In genomic region chr6:26155066-26155925, GRCh38 we compare ENCODE assay signal across 8 cellular contexts.
A peak's percentile ranks its signal among the peaks of the same experiment; 100 is the strongest.
DNase-seq lines count a peak whose midpoint lies in the region; ATAC-seq lines count a peak whose summit lies in the region.

No MANE protein-coding gene starts in this region.

- CTCF ChIA-PET in CD4-positive, alpha-beta memory T cell (lab: Charles Lee; ENCODE audit: partially characterized antibody), result interaction anchor here (0.7 to 5.4 kb wide), 12 partner anchors 17 to 90 kb away, joined by 3 to 59 read pairs (median 4); a partner anchor contains a TSS

- peak in 1 of 5 donors; percentile 15 for DNase-seq in CD4-positive, alpha-beta memory T cell
- DNase-seq in SJCRH30 (peak; percentile 55 to 69), epithelial cell of prostate (ENCODE audit: low read depth, low spot score) (no peak), myocyte (ENCODE audit: low read depth) (peak; percentile 55)

- H3K27ac Mint-ChIP-seq in CD4-positive, alpha-beta memory T cell, result peak overlapping the region; percentile 91 to 98 (median 95)

- ATAC-seq in GM21360 (IDR thresholded peaks at IDR 0.05; ENCODE audit: unreplicated experiment) (no peak), HG03460 (IDR thresholded peaks at IDR 0.05; ENCODE audit: unreplicated experiment) (no peak), HG02623 (IDR thresholded peaks at IDR 0.05; ENCODE audit: unreplicated experiment) (no peak)

- intact Hi-C loops in CD4-positive, alpha-beta memory T cell (cut with micrococcal nuclease), result no loop called here

- no peaks in the 10 kb centered on the region for H3K36me3 ChIP-seq in CD4-positive, alpha-beta memory T cell (ENCODE audit: insufficient read depth, low read length)
- H3K36me3 ChIP-seq in HUES48 (ENCODE audit: control insufficient read depth, insufficient read depth, low read length) (no peaks in the 10 kb centered on the region), SJCRH30 (no peaks in the 10 kb centered on the region)

- no peaks in the 10 kb centered on the region for H3K27me3 ChIP-seq in CD4-positive, alpha-beta memory T cell (ENCODE audit: insufficient read depth, low read length)
- H3K27me3 ChIP-seq in HUES48 (ENCODE audit: control insufficient read depth, insufficient read depth, low read length), result no peaks in the 10 kb centered on the region
- no peaks in the 10 kb centered on the region for H3K27me3 ChIP-seq in SJCRH30

- peak overlapping the region; percentile 79 for H3K27ac ChIP-seq in CD4-positive, alpha-beta memory T cell (ENCODE audit: low read depth, low read length)
- peak overlapping the region; percentile 98 for H3K27ac ChIP-seq in HUES48 (ENCODE audit: low read depth, low read length)
- peak overlapping the region; percentile 97 for H3K27ac ChIP-seq in SJCRH30
- H3K27ac ChIP-seq in epithelial cell of prostate, result peak overlapping the region; percentile 86

- H3K9me3 ChIP-seq in CD4-positive, alpha-beta memory T cell (ENCODE audit: control insufficient read depth in 1 of 2, low read length in 2 of 2), result no peaks in the 10 kb centered on the region
- H3K9me3 ChIP-seq in HUES48 (ENCODE audit: control insufficient read depth, insufficient read depth, low read length) (no peaks in the 10 kb centered on the region), SJCRH30 (replicated peaks) (no peaks in the 10 kb centered on the region)

- H3K4me1 Mint-ChIP-seq in CD4-positive, alpha-beta memory T cell, result peaks cover 16 to 48% (median 21%) of the 10 kb centered on the region in 4 donors

- peak overlapping the region; percentile 100 for H3K9ac ChIP-seq in HUES48 (ENCODE audit: low read depth, low read length)

- H3K4me3 Mint-ChIP-seq in CD4-positive, alpha-beta memory T cell, result peak overlapping the region; percentile 88 to 99 (median 96)

- H3K4me1 ChIP-seq in CD4-positive, alpha-beta memory T cell (ENCODE audit: insufficient read depth, low read length), result peaks cover 17% of the 10 kb centered on the region
- H3K4me1 ChIP-seq in HUES48 (ENCODE audit: control insufficient read depth, insufficient read depth, low read length), result peaks cover 12% of the 10 kb centered on the region
- H3K4me1 ChIP-seq in SJCRH30, result peaks cover 2% of the 10 kb centered on the region; the same call in 1 of the 2 replicates

- H3K9me3 Mint-ChIP-seq in CD4-positive, alpha-beta memory T cell, result peaks cover 0 to 23% (median 0%) of the 10 kb centered on the region in 8 donors

- H3K27me3 Mint-ChIP-seq in CD4-positive, alpha-beta memory T cell, result no peaks in the 10 kb centered on the region

- H3K36me3 Mint-ChIP-seq in CD4-positive, alpha-beta memory T cell, result peaks cover 0 to 26% of the 10 kb centered on the region in 2 donors

- POLR2A ChIA-PET in CD4-positive, alpha-beta memory T cell (lab: Charles Lee; ENCODE audit: partially characterized antibody), result interaction anchor here (0.6 to 27.3 kb wide), 49 partner anchors 8 to 1738 kb away, joined by 3 to 2775 read pairs (median 34); partner anchors contain the start of genes HFE and HMGN4

- H3K4me3 ChIP-seq in CD4-positive, alpha-beta memory T cell (ENCODE audit: low read length in 2 of 2), result peak overlapping the region; percentile 48 to 64
- H3K4me3 ChIP-seq in HUES48 (ENCODE audit: low read depth, low read length) (peak overlapping the region; percentile 84), SJCRH30 (peak overlapping the region; percentile 63)
